ENCODE assay signal across 1 cellular context in genomic region chrX:101190736-101191135, GRCh38.
TF ChIP-seq lines count a peak whose summit lies in the region.

No MANE protein-coding gene starts in this region.

TF ChIP-seq in endothelial cell of umbilical vein, 7 proteins besides CTCF, POLR2A, EP300 and RAD21:
- TF ChIP-seq MYC (IDR thresholded peaks at IDR 0.05; ENCODE audit: low read depth, low read length) (no peak), POLR2AphosphoS5 (IDR thresholded peaks at IDR 0.05; ENCODE audit: insufficient read depth, low read depth, low read length) (no peak), GATA2 (IDR thresholded peaks at IDR 0.05; ENCODE audit: insufficient read depth, insufficient read length, low read depth, low read length) (no peak)
- TF ChIP-seq, protein P1, sequence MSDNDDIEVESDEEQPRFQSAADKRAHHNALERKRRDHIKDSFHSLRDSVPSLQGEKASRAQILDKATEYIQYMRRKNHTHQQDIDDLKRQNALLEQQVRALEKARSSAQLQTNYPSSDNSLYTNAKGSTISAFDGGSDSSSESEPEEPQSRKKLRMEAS (IDR thresholded peaks at IDR 0.05; ENCODE audit: insufficient read depth, insufficient read length): no peak
